In the genomic region with DNA sequence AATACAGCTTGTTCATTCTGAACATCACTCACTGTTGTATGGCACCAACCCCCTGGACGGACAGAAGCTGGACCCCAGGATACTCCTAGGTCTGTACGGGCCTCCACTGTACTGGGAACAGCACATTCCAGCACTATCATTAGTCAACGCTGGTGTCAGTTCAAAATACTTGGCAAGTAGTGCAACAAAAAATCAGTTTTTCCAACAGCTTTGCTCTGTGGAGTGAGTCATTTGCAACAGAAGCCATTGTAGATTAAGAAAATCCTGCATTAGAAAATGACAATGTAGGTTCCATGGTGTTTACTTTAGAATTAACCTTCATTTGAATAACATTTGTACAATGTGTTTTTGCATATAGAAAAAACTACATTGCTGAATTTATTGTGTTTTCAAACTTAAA, we compare ENCODE assay signal across 16 cellular contexts.
DNase-seq lines count a peak whose midpoint lies in the region; ATAC-seq and TF ChIP-seq lines count a peak whose summit lies in the region.
"Had no signal": no experiment of that assay in that cellular context is flagged by ENCODE, and none has a peak within 500 bp of the region (broad histone marks: within the 10 kb centered on the region; RNA-seq: fewer than 3 reads in every experiment).

No MANE protein-coding gene starts in this region.

- H3K27ac ChIP-seq in vagina = no peak overlapping the region
- H3K27ac ChIP-seq: 22Rv1, hepatocyte, thyroid gland had no signal

- DNase-seq in NCI-H526 (lab: John Stamatoyannopoulos, UW) = peak; percentile 9 to 18
- no peak for DNase-seq in NCI-H526 treated with DMSO at 0.1 percent for 48 hours (lab: John Stamatoyannopoulos, UW)
- DNase-seq in amniotic epithelial cell (ENCODE audit: low read depth) = peak; percentile 83
- DNase-seq in left cardiac atrium = no peak
- DNase-seq in stromal cell of bone marrow (ENCODE audit: low read depth) = peak; percentile 75
- no peak for DNase-seq in 8988T
- no peak for DNase-seq in left colon
- DNase-seq in vagina (ENCODE audit: extremely low spot score in 2 of 2) = no peak
- DNase-seq: activated CD4-positive, alpha-beta T cell treated with anti-CD3 and anti-CD28 coated beads for 4 hours; activated T-cell treated with anti-CD3 and anti-CD28 coated beads, Interleukin-2, amount 50 U/mL, for 72 hours; KBM-7; NCI-H2107; T-cell; thyroid gland had no signal

- H3K4me3 ChIP-seq in vagina = no peak overlapping the region
- H3K4me3 ChIP-seq: hepatocyte, thyroid gland had no signal

- ATAC-seq in left cardiac atrium (peak; percentile 47 to 78), left colon (no peak)
- ATAC-seq: activated T-cell treated with anti-CD3 and anti-CD28 coated beads, Interleukin-2, amount 50 U/mL, for 72 hours; T-cell had no signal

- H3K27me3 ChIP-seq in vagina = no peaks in the 10 kb centered on the region
- H3K27me3 ChIP-seq: hepatocyte, thyroid gland had no signal

- intact Hi-C loops in left cardiac atrium (cut with DNase I) (no loop called here), left colon (cut with DNase I, micrococcal nuclease) (no loop called here), vagina (cut with DNase I) (loop anchor here (5.0 kb wide), 1 partner anchor 355 kb away; a partner anchor contains a TSS)

- H3K9me3 ChIP-seq in vagina = no peaks in the 10 kb centered on the region
- H3K9me3 ChIP-seq: thyroid gland had no signal

- no peaks in the 10 kb centered on the region for H3K36me3 ChIP-seq in vagina
- H3K36me3 ChIP-seq: thyroid gland had no signal

- TF ChIP-seq POLR2A in vagina (IDR thresholded peaks at IDR 0.05) = no peak

- H3K4me1 ChIP-seq in vagina = no peaks in the 10 kb centered on the region
- H3K4me1 ChIP-seq: thyroid gland had no signal

- TF ChIP-seq CTCF in vagina (IDR thresholded peaks at IDR 0.05) = no peak

Comparison
In these comparisons a context has a peak if more than half of its experiments do, and no peak if none do; other contexts are left out.
1. DNase-seq: peak in NCI-H526 (2 of 2), amniotic epithelial cell (single experiment) and stromal cell of bone marrow (single experiment); none in NCI-H526 treated with DMSO at 0.1 percent for 48 hours (single experiment), left cardiac atrium (single experiment), 8988T (single experiment), left colon (0 of 2) and vagina (0 of 2).